1 cellular context compared by ENCODE assay signal in genomic region chr2:27890146-27891062, GRCh38.
TF ChIP-seq lines count a peak whose summit lies in the region.

Gene BABAM2 (plus strand): TSS chr2:27890729. CDS start chr2:27894557, 3,828 bp downstream.
Gene RBKS (minus strand): TSS chr2:27890387. CDS start chr2:27890345, 42 bp downstream.

TF ChIP-seq in HEK293, 187 proteins besides CTCF, POLR2A, EP300 and RAD21 (continued from another document):
- peak; percentile 25; the same call in 1 of the 2 replicates for TF ChIP-seq HIC1 (tag by site-specific recombination; IDR thresholded peaks at IDR 0.05)
- peak; percentile 88 for TF ChIP-seq ZBTB17 (tag by site-specific recombination; IDR thresholded peaks at IDR 0.05)
- no peak for TF ChIP-seq ZNF837 (tag by site-specific recombination; IDR thresholded peaks at IDR 0.05)
- no peak for TF ChIP-seq ZNF521 (tag by site-specific recombination; IDR thresholded peaks at IDR 0.05)
- TF ChIP-seq SP3 (tag by site-specific recombination; IDR thresholded peaks at IDR 0.05): peak; percentile 55
- TF ChIP-seq ZNF548 (tag by site-specific recombination; IDR thresholded peaks at IDR 0.05): no peak
- no peak for TF ChIP-seq ZNF366 (tag by site-specific recombination; conservative IDR thresholded peaks at IDR 0.05)
- peak; percentile 97 for TF ChIP-seq ZBTB8A (tag by site-specific recombination; IDR thresholded peaks at IDR 0.05)
- peak; percentile 100 for TF ChIP-seq BCL11B (tag by site-specific recombination; IDR thresholded peaks at IDR 0.05; ENCODE audit: low read depth)
- TF ChIP-seq ZNF24 (tag by site-specific recombination; IDR thresholded peaks at IDR 0.05): peak; percentile 42; the same call in 1 of the 2 replicates
- no peak for TF ChIP-seq ZNF114 (tag by site-specific recombination; IDR thresholded peaks at IDR 0.05)
- TF ChIP-seq ZEB2 (tag by site-specific recombination; IDR thresholded peaks at IDR 0.05): peak; percentile 87
- TF ChIP-seq ZNF610 (tag by site-specific recombination; IDR thresholded peaks at IDR 0.05; ENCODE audit: borderline replicate concordance): 0 out of 2 replicates have a peak, but pooled peaks have one; percentile 15
- TF ChIP-seq ZNF501 (tag by site-specific recombination; IDR thresholded peaks at IDR 0.05): peak; percentile 87; the same call in 1 of the 2 replicates
- peak; percentile 62 for TF ChIP-seq KLF9 (tag by site-specific recombination; IDR thresholded peaks at IDR 0.05; ENCODE audit: low read depth)
- 0 out of 2 replicates have a peak, but pooled peaks have one; percentile 13 for TF ChIP-seq ZNF660 (tag by site-specific recombination; IDR thresholded peaks at IDR 0.05)
- TF ChIP-seq IKZF3 (tag by site-specific recombination; IDR thresholded peaks at IDR 0.05): no peak
- peak; percentile 67; the same call in 1 of the 2 replicates for TF ChIP-seq GLI4 (tag by site-specific recombination; IDR thresholded peaks at IDR 0.05)
- TF ChIP-seq OSR2 (tag by site-specific recombination; IDR thresholded peaks at IDR 0.05): no peak
- peak; percentile 80 for TF ChIP-seq ZNF2 (tag by site-specific recombination; IDR thresholded peaks at IDR 0.05)
- TF ChIP-seq INSM2 (tag by site-specific recombination; IDR thresholded peaks at IDR 0.05): peak; percentile 57; the same call in 1 of the 2 replicates
- no peak for TF ChIP-seq ZNF580 (tag by site-specific recombination; IDR thresholded peaks at IDR 0.05)
